In the genomic region with DNA sequence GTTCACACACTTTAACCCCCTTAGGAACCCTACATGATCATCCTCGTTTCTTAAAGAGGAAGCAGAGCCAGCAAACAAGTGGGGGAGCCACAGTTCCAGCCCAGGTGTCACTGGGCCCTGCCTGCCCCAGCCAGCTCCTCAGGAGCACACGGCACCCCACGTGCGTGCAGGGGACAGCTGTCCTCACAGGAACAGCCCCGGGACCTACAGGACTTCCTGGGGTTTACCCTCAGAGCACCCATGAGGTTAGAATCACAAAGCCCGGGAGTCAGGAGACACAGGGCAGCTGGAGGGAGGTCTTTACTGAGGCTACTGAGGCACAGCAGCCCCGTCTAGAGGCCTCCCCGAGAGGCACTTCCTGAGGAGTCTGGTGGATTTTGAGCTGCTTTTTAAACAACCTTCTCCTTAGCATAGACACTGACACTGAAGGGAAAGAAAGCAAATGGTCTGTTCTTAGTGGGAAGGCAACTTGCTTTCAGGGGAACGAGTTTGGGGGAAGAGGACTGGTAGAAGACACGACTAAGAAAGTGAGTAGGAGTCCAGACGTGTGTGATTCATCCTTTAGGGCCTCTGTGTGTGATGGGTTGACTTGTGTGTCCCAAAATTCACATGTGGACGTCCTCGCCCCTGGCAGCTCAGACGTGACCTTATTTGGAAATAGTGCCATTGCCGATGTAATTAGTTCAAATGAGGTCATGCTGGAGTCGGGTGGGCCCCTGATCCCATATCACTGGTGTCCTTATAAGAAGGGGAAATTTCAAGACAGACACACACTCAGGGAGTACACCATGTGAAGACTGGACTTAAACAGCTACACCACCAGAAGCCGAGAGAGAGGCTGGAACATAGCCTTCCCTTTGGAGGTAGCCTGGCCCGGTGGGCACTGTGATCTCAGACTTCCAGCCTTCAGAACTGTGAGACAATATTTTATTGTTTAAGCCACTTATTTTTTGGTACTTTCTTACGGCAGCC, we compare ENCODE assay signal across 8 cellular contexts.
DNase-seq lines count a peak whose midpoint lies in the region; ATAC-seq, FAIRE-seq and TF ChIP-seq lines count a peak whose summit lies in the region.
"Not testable (repeated sequence)": the region's sequence is repeated elsewhere in the genome, so short reads cannot be mapped to it uniquely, and the experiment has no call there.

No MANE protein-coding gene starts in this region.

- CTCF ChIA-PET in T-cell (lab: Charles Lee); activated naive CD4-positive, alpha-beta T cell treated with anti-CD3 and anti-CD28 coated beads for 36 hours (lab: Charles Lee): not testable (repeated sequence)

- POLR2A ChIA-PET in T-cell (lab: Charles Lee), result interaction anchor here in 1 of 2 donors (0.5 kb wide), 1 partner anchor 1890 kb away, joined by 3 read pairs; no protein-coding TSS in a partner anchor

- not testable (repeated sequence) for H3K4me1 ChIP-seq in trophoblast cell (ENCODE audit: control insufficient read depth in 1 of 2, insufficient read depth in 2 of 2, low read length in 2 of 2)

- not testable (repeated sequence) for H2AFZ ChIP-seq in trophoblast cell (ENCODE audit: insufficient read depth, low read length, poor library complexity)

- peak overlapping the region; percentile 61 for H3K14ac ChIP-seq in trophoblast cell (ENCODE audit: low read length)

- peak overlapping the region; percentile 57 for H4K91ac ChIP-seq in trophoblast cell (ENCODE audit: low read depth, low read length)

- H3K9ac ChIP-seq in trophoblast cell (ENCODE audit: low read length), result not testable (repeated sequence)

- H3K79me1 ChIP-seq in trophoblast cell (ENCODE audit: low read length), result not testable (repeated sequence)

- H2BK12ac ChIP-seq in trophoblast cell (ENCODE audit: low read length), result not testable (repeated sequence)

- H2BK120ac ChIP-seq in trophoblast cell (ENCODE audit: insufficient read depth, low read length, poor library complexity), result peak overlapping the region; percentile 24

- DNase-seq in T-cell (peak in 5 of 34 experiments; percentile 15 to 28 (median 24)), foreskin fibroblast (peak; percentile 37 to 46), trophoblast cell (peak in 1 of 2 donors; percentile 2)
- peak; percentile 66 for DNase-seq in activated naive CD4-positive, alpha-beta T cell treated with anti-CD3 and anti-CD28 coated beads for 36 hours
- DNase-seq in urothelium cell line (ENCODE audit: low spot score), result not testable (repeated sequence)

- H3K9me3 Mint-ChIP-seq in T-cell; activated naive CD4-positive, alpha-beta T cell treated with anti-CD3 and anti-CD28 coated beads for 36 hours: not testable (repeated sequence)

- peak overlapping the region; percentile 56 for H2BK5ac ChIP-seq in trophoblast cell (ENCODE audit: low read depth, low read length, poor library complexity)

- peak overlapping the region in 2 of 3 donors; percentile 66 to 75 for H3K4me3 Mint-ChIP-seq in T-cell
- peak overlapping the region; percentile 82 for H3K4me3 Mint-ChIP-seq in activated naive CD4-positive, alpha-beta T cell treated with anti-CD3 and anti-CD28 coated beads for 36 hours

- not testable (repeated sequence) for H3K9me3 ChIP-seq in trophoblast cell (ENCODE audit: insufficient read depth, low read depth, low read length)

- not testable (repeated sequence) for H3K36me3 Mint-ChIP-seq in T-cell; activated naive CD4-positive, alpha-beta T cell treated with anti-CD3 and anti-CD28 coated beads for 36 hours (ENCODE audit: low read depth)

- not testable (repeated sequence) for H3K27me3 Mint-ChIP-seq in T-cell; activated naive CD4-positive, alpha-beta T cell treated with anti-CD3 and anti-CD28 coated beads for 36 hours (ENCODE audit: low read depth)

- H3K27ac ChIP-seq in trophoblast cell (ENCODE audit: low read depth, low read length), result peak overlapping the region; percentile 53

- H3K36me3 ChIP-seq in trophoblast cell (ENCODE audit: control insufficient read depth in 1 of 2, insufficient read depth in 2 of 2, low read length in 2 of 2), result not testable (repeated sequence)

- peaks cover 2 to 57% (median 8%) of the 10 kb centered on the region in 3 donors for H3K4me1 Mint-ChIP-seq in T-cell
- H3K4me1 Mint-ChIP-seq in activated naive CD4-positive, alpha-beta T cell treated with anti-CD3 and anti-CD28 coated beads for 36 hours (ENCODE audit: low read depth), result peaks cover 40% of the 10 kb centered on the region

- peak; percentile 41 for ATAC-seq in GM18498 (IDR thresholded peaks at IDR 0.05; ENCODE audit: unreplicated experiment)
- peak; percentile 50 for ATAC-seq in GM21737 (IDR thresholded peaks at IDR 0.05; ENCODE audit: unreplicated experiment)
- peak; percentile 40 for ATAC-seq in HG03280 (IDR thresholded peaks at IDR 0.05; ENCODE audit: unreplicated experiment)
- ATAC-seq in T-cell (replicated peaks in 1 of 4), result peak in 1 of 4 experiments; percentile 30

- H3K23ac ChIP-seq in trophoblast cell (ENCODE audit: low read length), result not testable (repeated sequence)

- not testable (repeated sequence) for H3K27me3 ChIP-seq in trophoblast cell (ENCODE audit: insufficient read depth, low read length)

- peak; percentile 5 for FAIRE-seq in urothelium cell line (lab: Jason Lieb, UNC)

- not testable (repeated sequence) for H3K4me3 ChIP-seq in foreskin fibroblast (ENCODE audit: low read depth in 1 of 2, low read length in 2 of 2); trophoblast cell (ENCODE audit: low read depth, low read length)

- H2AK5ac ChIP-seq in trophoblast cell (ENCODE audit: low read length), result not testable (repeated sequence)

- H3K18ac ChIP-seq in trophoblast cell (ENCODE audit: low read length), result peak overlapping the region; percentile 75

- no CpG with 5 or more reads among the region's 19 CpGs for WGBS in trophoblast cell (ENCODE audit: extremely low coverage, insufficient coverage, insufficient read length)

- not testable (repeated sequence) for H3K4ac ChIP-seq in trophoblast cell (ENCODE audit: low read depth, low read length)

- intact Hi-C loops in activated naive CD4-positive, alpha-beta T cell treated with anti-CD3 and anti-CD28 coated beads for 36 hours (cut with micrococcal nuclease), result loop anchor here (5.0 kb wide), 1 partner anchor 533 kb away; no protein-coding TSS in a partner anchor

- H4K12ac ChIP-seq in trophoblast cell (ENCODE audit: low read depth, low read length), result not testable (repeated sequence)

- H3K79me2 ChIP-seq in trophoblast cell (ENCODE audit: control insufficient read depth, insufficient read depth, low read length, poor library complexity), result not testable (repeated sequence)

- H3K4me2 ChIP-seq in trophoblast cell (ENCODE audit: low read length), result not testable (repeated sequence)

- H3K27ac Mint-ChIP-seq in T-cell, result peak overlapping the region; percentile 86 to 97
- H3K27ac Mint-ChIP-seq in activated naive CD4-positive, alpha-beta T cell treated with anti-CD3 and anti-CD28 coated beads for 36 hours, result peak overlapping the region; percentile 100

- H4K8ac ChIP-seq in trophoblast cell (ENCODE audit: low read depth, low read length), result peak overlapping the region; percentile 16

- not testable (repeated sequence) for TF ChIP-seq CTCF in foreskin fibroblast (IDR thresholded peaks at IDR 0.05; ENCODE audit: low read depth, low read length)
